Comparison of ENCODE assay signal across 14 cellular contexts in genomic region chr11:125679397-125679796, GRCh38. TPM values are rescaled to one million over a fixed set of nuclear protein-coding genes. Genes with fewer than 3 reads are reported as not detected.
A peak's percentile ranks its signal among the peaks of the same experiment; 100 is the strongest.
DNase-seq lines count a peak whose midpoint lies in the region; ATAC-seq and TF ChIP-seq lines count a peak whose summit lies in the region.
"Had no signal": no experiment of that assay in that cellular context is flagged by ENCODE, and none has a peak within 500 bp of the region (broad histone marks: within the 10 kb centered on the region; RNA-seq: fewer than 3 reads in every experiment).

No MANE protein-coding gene starts in this region.

- H3K27ac Mint-ChIP-seq in MCF 10A (ENCODE audit: low read depth, unreplicated experiment): no peak overlapping the region
- H3K27ac Mint-ChIP-seq in endothelial cell (ENCODE audit: unreplicated experiment): no peak overlapping the region
- H3K27ac Mint-ChIP-seq in stimulated activated effector memory CD8-positive, alpha-beta T cell treated with anti-CD3 and anti-CD28 coated beads, Interleukin-12 subunit alpha, Interleukin-12 subunit beta, amount 100 ng/mL, for 72 hours: no peak overlapping the region
- H3K27ac Mint-ChIP-seq: activated naive CD8-positive, alpha-beta T cell treated with anti-CD3 and anti-CD28 coated beads for 36 hours had no signal

- H3K27me3 Mint-ChIP-seq in MCF 10A (ENCODE audit: insufficient read depth, unreplicated experiment) (no peaks in the 10 kb centered on the region), endothelial cell (ENCODE audit: unreplicated experiment) (no peaks in the 10 kb centered on the region)
- H3K27me3 Mint-ChIP-seq: activated naive CD8-positive, alpha-beta T cell treated with anti-CD3 and anti-CD28 coated beads for 36 hours had no signal

- no peaks in the 10 kb centered on the region for H3F3A ChIP-seq in smooth muscle cell (ENCODE audit: low read depth)

- ATAC-seq in stimulated activated effector memory CD8-positive, alpha-beta T cell treated with anti-CD3 and anti-CD28 coated beads, Interleukin-12 subunit alpha, Interleukin-12 subunit beta, amount 100 ng/mL, for 72 hours: no peak
- ATAC-seq: heart right ventricle had no signal

- no peak for TF ChIP-seq POLR2A in erythroblast (IDR thresholded peaks at IDR 0.05; ENCODE audit: low read length)

- H3K9me3 Mint-ChIP-seq in MCF 10A (ENCODE audit: unreplicated experiment) (no peaks in the 10 kb centered on the region), endothelial cell (ENCODE audit: unreplicated experiment) (no peaks in the 10 kb centered on the region)
- no peaks in the 10 kb centered on the region for H3K9me3 Mint-ChIP-seq in stimulated activated effector memory CD8-positive, alpha-beta T cell treated with anti-CD3 and anti-CD28 coated beads, Interleukin-12 subunit alpha, Interleukin-12 subunit beta, amount 100 ng/mL, for 72 hours
- H3K9me3 Mint-ChIP-seq: activated naive CD8-positive, alpha-beta T cell treated with anti-CD3 and anti-CD28 coated beads for 36 hours; CD14-positive monocyte had no signal

- no peak overlapping the region for H3K4me3 Mint-ChIP-seq in MCF 10A (ENCODE audit: unreplicated experiment)
- H3K4me3 Mint-ChIP-seq in endothelial cell (ENCODE audit: unreplicated experiment): no peak overlapping the region
- no peak overlapping the region for H3K4me3 Mint-ChIP-seq in stimulated activated effector memory CD8-positive, alpha-beta T cell treated with anti-CD3 and anti-CD28 coated beads, Interleukin-12 subunit alpha, Interleukin-12 subunit beta, amount 100 ng/mL, for 72 hours
- H3K4me3 Mint-ChIP-seq: activated naive CD8-positive, alpha-beta T cell treated with anti-CD3 and anti-CD28 coated beads for 36 hours; CD14-positive monocyte had no signal

- in situ Hi-C loops in mammary epithelial cell (cut with MboI; ENCODE audit: low sequenced_read_pairs in 2 of 2): no loop called here

- H3K9ac ChIP-seq in mammary epithelial cell (ENCODE audit: insufficient read depth, low read length) (no peak overlapping the region), smooth muscle cell (ENCODE audit: low read depth) (no peak overlapping the region)

- H3K4me1 Mint-ChIP-seq in MCF 10A (ENCODE audit: insufficient read depth, unreplicated experiment) (no peaks in the 10 kb centered on the region), endothelial cell (ENCODE audit: unreplicated experiment) (peaks cover 5% of the 10 kb centered on the region)
- H3K4me1 Mint-ChIP-seq in stimulated activated effector memory CD8-positive, alpha-beta T cell treated with anti-CD3 and anti-CD28 coated beads, Interleukin-12 subunit alpha, Interleukin-12 subunit beta, amount 100 ng/mL, for 72 hours: no peaks in the 10 kb centered on the region
- H3K4me1 Mint-ChIP-seq: activated naive CD8-positive, alpha-beta T cell treated with anti-CD3 and anti-CD28 coated beads for 36 hours; CD14-positive monocyte had no signal

- dilution Hi-C loops in mammary epithelial cell (cut with HindIII; ENCODE audit: low sequenced_read_pairs): loop anchor here (10.0 kb wide), 1 partner anchor 685 kb away; no protein-coding TSS in a partner anchor

- H3K9me3 ChIP-seq in mammary epithelial cell (replicated peaks; ENCODE audit: insufficient read depth, low read length) (no peaks in the 10 kb centered on the region), smooth muscle cell (replicated peaks; ENCODE audit: low read depth) (no peaks in the 10 kb centered on the region)
- H3K9me3 ChIP-seq: heart right ventricle had no signal

- H4K20me1 ChIP-seq in mammary epithelial cell (ENCODE audit: insufficient read depth, low read length) (no peaks in the 10 kb centered on the region), smooth muscle cell (ENCODE audit: low read depth) (no peaks in the 10 kb centered on the region)

- BruUV-seq in mammary epithelial cell (replicated peaks; lab: Mats Ljungman, UMichigan) (no TSS peak), MCF 10A (replicated peaks; lab: Mats Ljungman, UMichigan) (no TSS peak)

- DNase-seq in mammary epithelial cell (no peak), MCF 10A (ENCODE audit: unreplicated experiment) (no peak), NCI-H69 (lab: John Stamatoyannopoulos, UW) (peak; percentile 7), endothelial cell (ENCODE audit: low spot score) (no peak), smooth muscle cell (lab: John Stamatoyannopoulos, UW; ENCODE audit: unreplicated experiment) (no peak), inferior parietal cortex (ENCODE audit: extremely low spot score) (no peak), erythroblast (lab: John Stamatoyannopoulos, UW) (no peak)
- DNase-seq in stimulated activated effector memory CD8-positive, alpha-beta T cell treated with anti-CD3 and anti-CD28 coated beads, Interleukin-12 subunit alpha, Interleukin-12 subunit beta, amount 100 ng/mL, for 72 hours (ENCODE audit: low spot score in 2 of 2): no peak
- DNase-seq: activated naive CD8-positive, alpha-beta T cell treated with anti-CD3 and anti-CD28 coated beads for 36 hours; heart right ventricle; NCI-H187 treated with DMSO at 0.1 percent for 48 hours; nucleus accumbens had no signal

- CTCF ChIA-PET in mammary epithelial cell (lab: Charles Lee; ENCODE audit: low non-redundant PET) (no interaction called here), MCF 10A (lab: Yijun Ruan, JAX) (interaction anchor here (0.7 to 1.6 kb wide), 2 partner anchors 8 to 194 kb away, joined by 3 to 8 read pairs; no protein-coding TSS in a partner anchor)

- H3K36me3 ChIP-seq in mammary epithelial cell (ENCODE audit: insufficient read depth, low read length): peaks cover 8% of the 10 kb centered on the region
- no peaks in the 10 kb centered on the region for H3K36me3 ChIP-seq in smooth muscle cell (ENCODE audit: low read depth)

- no peak overlapping the region for H3K4me3 ChIP-seq in mammary epithelial cell (replicated peaks in 1 of 3; ENCODE audit: insufficient read depth in 1 of 3, low read depth in 2 of 3, low read length in 3 of 3)
- H3K4me3 ChIP-seq in smooth muscle cell: no peak overlapping the region
- H3K4me3 ChIP-seq: heart right ventricle had no signal

- H3K4me1 ChIP-seq in mammary epithelial cell (ENCODE audit: insufficient read depth, low read length) (no peaks in the 10 kb centered on the region), smooth muscle cell (ENCODE audit: low read depth) (no peaks in the 10 kb centered on the region)
- H3K4me1 ChIP-seq: heart right ventricle had no signal

- H3K79me2 ChIP-seq in mammary epithelial cell (ENCODE audit: insufficient read depth, low read length) (no peaks in the 10 kb centered on the region), smooth muscle cell (ENCODE audit: low read depth) (no peaks in the 10 kb centered on the region)

- peak; percentile 28 to 30 for TF ChIP-seq CTCF in mammary epithelial cell (conservative IDR thresholded peaks at IDR 0.05 in 1 of 2, IDR thresholded peaks at IDR 0.05 in 1 of 2; ENCODE audit: extremely low read depth in 1 of 2, insufficient read depth in 1 of 2, low read depth in 1 of 2, low read length in 2 of 2)
- TF ChIP-seq CTCF in MCF 10A (IDR thresholded peaks at IDR 0.05; ENCODE audit: unreplicated experiment): no peak
- peak; percentile 62 for TF ChIP-seq CTCF in endothelial cell (IDR thresholded peaks at IDR 0.05; ENCODE audit: unreplicated experiment)
- TF ChIP-seq CTCF in smooth muscle cell (IDR thresholded peaks at IDR 0.05; ENCODE audit: borderline replicate concordance, insufficient read depth, poor library complexity, severe bottlenecking): peak; percentile 22

- no peak overlapping the region for H3K4me2 ChIP-seq in mammary epithelial cell (ENCODE audit: insufficient read depth, low read depth, low read length)
- no peak overlapping the region for H3K4me2 ChIP-seq in smooth muscle cell

- H3K27me3 ChIP-seq in mammary epithelial cell (ENCODE audit: insufficient read depth, low read length) (no peaks in the 10 kb centered on the region), smooth muscle cell (ENCODE audit: low read depth) (no peaks in the 10 kb centered on the region)
- H3K27me3 ChIP-seq: heart right ventricle had no signal

- H3K27ac ChIP-seq in mammary epithelial cell (ENCODE audit: insufficient read depth, low read depth, low read length): no peak overlapping the region
- H3K27ac ChIP-seq in smooth muscle cell (ENCODE audit: low read depth): no peak overlapping the region
- H3K27ac ChIP-seq: heart right ventricle had no signal

- H3K36me3 Mint-ChIP-seq in MCF 10A (ENCODE audit: insufficient read depth, unreplicated experiment) (peaks cover 11% of the 10 kb centered on the region), endothelial cell (ENCODE audit: low read depth, unreplicated experiment) (peaks cover 19% of the 10 kb centered on the region)
- peaks cover 11% of the 10 kb centered on the region for H3K36me3 Mint-ChIP-seq in stimulated activated effector memory CD8-positive, alpha-beta T cell treated with anti-CD3 and anti-CD28 coated beads, Interleukin-12 subunit alpha, Interleukin-12 subunit beta, amount 100 ng/mL, for 72 hours

- H2AFZ ChIP-seq in mammary epithelial cell (ENCODE audit: low read depth, low read length) (no peak overlapping the region), smooth muscle cell (ENCODE audit: low read depth) (no peak overlapping the region)

- WGBS in mammary epithelial cell (ENCODE audit: low coverage, missing lambda C conversion rate): 87% methylated on average over 4 of the region's 4 CpGs
- WGBS in smooth muscle cell (ENCODE audit: low lambda C conversion rate): 95% methylated on average over 4 of the region's 4 CpGs

- intact Hi-C loops in mammary epithelial cell (cut with micrococcal nuclease): no loop called here
- intact Hi-C loops in MCF 10A (cut with micrococcal nuclease): no loop called here

- POLR2A ChIA-PET in MCF 10A (lab: Yijun Ruan, JAX): interaction anchor here (1.3 kb wide), 1 partner anchor 87 kb away, joined by 3 read pairs; the partner anchor contains the start of gene STT3A

RNA-seq across cellular contexts. Expression of gene ACRV1, which starts 1.2 kb away (rescaled TPM):
- total RNA-seq in mammary epithelial cell (not detected), MCF 10A (2022) (not detected in 2 replicates), endothelial cell (ENCODE audit: unreplicated experiment) (not detected), smooth muscle cell (not detected in 2 replicates)
- polyA plus RNA-seq in mammary epithelial cell (not detected), smooth muscle cell (0.25 and 0.37 TPM in 2 replicates)
- polyA minus RNA-seq in mammary epithelial cell: not detected
- total RNA-seq: activated naive CD8-positive, alpha-beta T cell treated with anti-CD3 and anti-CD28 coated beads for 36 hours; heart right ventricle; lower leg skin had no signal
- polyA plus RNA-seq: CD14-positive monocyte, heart right ventricle had no signal

RNA-seq across cellular contexts. Expression of gene CHEK1, which starts 54.4 kb away (rescaled TPM):
- total RNA-seq in mammary epithelial cell (10 to 100 TPM; 24.2 to 58.3 TPM), MCF 10A (2022) (23.7 and 33.3 TPM in 2 replicates), endothelial cell (ENCODE audit: unreplicated experiment) (57.0 TPM), smooth muscle cell (24.5 and 27.6 TPM in 2 replicates)
- polyA plus RNA-seq in mammary epithelial cell (31.0 TPM), smooth muscle cell (18.3 and 18.4 TPM in 2 replicates)
- polyA minus RNA-seq in mammary epithelial cell: 42.4 TPM
